In genomic region chrX:107678957-107679740, GRCh38 we compare ENCODE assay signal across 8 cellular contexts. TPM values are rescaled to one million over a fixed set of nuclear protein-coding genes. Genes with fewer than 3 reads are reported as not detected.
A peak's percentile ranks its signal among the peaks of the same experiment; 100 is the strongest.
DNase-seq lines count a peak whose midpoint lies in the region; ATAC-seq and TF ChIP-seq lines count a peak whose summit lies in the region.

No MANE protein-coding gene starts in this region.

- ATAC-seq in GM18502 (IDR thresholded peaks at IDR 0.05; ENCODE audit: poor library complexity, unreplicated experiment) = peak; percentile 38
- ATAC-seq in stimulated activated memory B cell treated with anti-CD40 and anti-IgM and Interleukin-4, amounts not matched to agents 10 μg/mL and 1 μg/mL and 100 μg/mL, for 72 hours = no peak

- H3K36me3 ChIP-seq in OCI-LY7 (ENCODE audit: insufficient read depth, low read length) (no peaks in the 10 kb centered on the region), left ventricle myocardium inferior (no peaks in the 10 kb centered on the region)

- H3K9me3 Mint-ChIP-seq in stimulated activated memory B cell treated with anti-CD40 and anti-IgM and Interleukin-4, amounts not matched to agents 10 μg/mL and 1 μg/mL and 100 μg/mL, for 72 hours = no peaks in the 10 kb centered on the region

- H3K27me3 ChIP-seq in left ventricle myocardium inferior (ENCODE audit: low read depth) (no peaks in the 10 kb centered on the region), dorsolateral prefrontal cortex (peaks cover 0 to 81% (median 34%) of the 10 kb centered on the region in 45 donors)

- POLR2A ChIA-PET in OCI-LY7 (lab: Charles Lee) = interaction anchor here (0.6 to 9.3 kb wide), 2 partner anchors 12 to 37 kb away, joined by 3 to 121 read pairs; no protein-coding TSS in a partner anchor

- intact Hi-C loops in OCI-LY7 (cut with micrococcal nuclease; ENCODE audit: unreplicated experiment) = no loop called here
- intact Hi-C loops in left ventricle myocardium inferior (cut with micrococcal nuclease) = loop anchor here (5.0 kb wide), 1 partner anchor 33 kb away; no protein-coding TSS in a partner anchor
- intact Hi-C loops in dorsolateral prefrontal cortex (cut with DNase I) = loop anchor here in 1 of 2 donors (5.0 kb wide), 1 partner anchor 33 kb away; no protein-coding TSS in a partner anchor

- peaks cover 45% of the 10 kb centered on the region for H3K4me1 ChIP-seq in OCI-LY7 (ENCODE audit: insufficient read depth, low read length, poor library complexity, severe bottlenecking)
- H3K4me1 ChIP-seq in left ventricle myocardium inferior = peaks cover 64% of the 10 kb centered on the region

- no peaks in the 10 kb centered on the region for H4K20me1 ChIP-seq in OCI-LY7 (ENCODE audit: insufficient read depth, low read length)

- peak overlapping the region; percentile 97 for H3K27ac Mint-ChIP-seq in stimulated activated memory B cell treated with anti-CD40 and anti-IgM and Interleukin-4, amounts not matched to agents 10 μg/mL and 1 μg/mL and 100 μg/mL, for 72 hours

- peak overlapping the region; percentile 78 for H2AFZ ChIP-seq in OCI-LY7 (ENCODE audit: low read length)

- DNase-seq in OCI-LY7 (ENCODE audit: low spot score) (peak; percentile 67), left ventricle myocardium inferior (peak; percentile 83), NCI-H524 treated with DMSO at 0.1 percent for 48 hours (lab: John Stamatoyannopoulos, UW) (no peak), dorsolateral prefrontal cortex (no peak), NCI-H526 treated with DMSO at 0.1 percent for 48 hours (lab: John Stamatoyannopoulos, UW) (no peak)
- DNase-seq in activated effector memory CD4-positive, alpha-beta T cell treated with Interleukin-2 at 50 U/mL for 16 hours = peak; percentile 59

- peaks cover 62% of the 10 kb centered on the region for H3K4me1 Mint-ChIP-seq in stimulated activated memory B cell treated with anti-CD40 and anti-IgM and Interleukin-4, amounts not matched to agents 10 μg/mL and 1 μg/mL and 100 μg/mL, for 72 hours

- no peaks in the 10 kb centered on the region for H3K36me3 Mint-ChIP-seq in stimulated activated memory B cell treated with anti-CD40 and anti-IgM and Interleukin-4, amounts not matched to agents 10 μg/mL and 1 μg/mL and 100 μg/mL, for 72 hours

- CTCF ChIA-PET in OCI-LY7 (lab: Charles Lee; ENCODE audit: unreplicated experiment) = no interaction called here

- peak overlapping the region; percentile 26; the same call in 1 of the 2 replicates for H3K4me2 ChIP-seq in OCI-LY7 (ENCODE audit: low read length)

- no peak for TF ChIP-seq CTCF in OCI-LY7 (conservative IDR thresholded peaks at IDR 0.05; ENCODE audit: low read length)
- no peak for TF ChIP-seq CTCF in left ventricle myocardium inferior (IDR thresholded peaks at IDR 0.05; ENCODE audit: borderline replicate concordance)
- no peak for TF ChIP-seq CTCF in dorsolateral prefrontal cortex (IDR thresholded peaks at IDR 0.05 in 54 of 56, conservative IDR thresholded peaks at IDR 0.05 in 2 of 56; ENCODE audit: low read depth in 1 of 56, partially characterized antibody in 56 of 56)

- H3K4me3 ChIP-seq in OCI-LY7 (ENCODE audit: low read depth, low read length, poor library complexity, severe bottlenecking) (no peak overlapping the region), left ventricle myocardium inferior (no peak overlapping the region), dorsolateral prefrontal cortex (no peak overlapping the region)

- no TSS peak for BruUV-seq in OCI-LY7 (replicated peaks; lab: Mats Ljungman, UMichigan)

- no peaks in the 10 kb centered on the region for H3K27me3 Mint-ChIP-seq in stimulated activated memory B cell treated with anti-CD40 and anti-IgM and Interleukin-4, amounts not matched to agents 10 μg/mL and 1 μg/mL and 100 μg/mL, for 72 hours

- H3K4me3 Mint-ChIP-seq in stimulated activated memory B cell treated with anti-CD40 and anti-IgM and Interleukin-4, amounts not matched to agents 10 μg/mL and 1 μg/mL and 100 μg/mL, for 72 hours = no peak overlapping the region

- H3K79me2 ChIP-seq in OCI-LY7 (ENCODE audit: insufficient read depth, low read depth, low read length) = peaks cover 16% of the 10 kb centered on the region; the same call in 1 of the 2 replicates

- H3K9me3 ChIP-seq in OCI-LY7 (ENCODE audit: low read length) = no peaks in the 10 kb centered on the region
- no peaks in the 10 kb centered on the region for H3K9me3 ChIP-seq in left ventricle myocardium inferior (replicated peaks)

- no peaks in the 10 kb centered on the region for H3K9me2 ChIP-seq in OCI-LY7 (ENCODE audit: insufficient read depth, low read length)

- no peak overlapping the region for H3K27ac ChIP-seq in OCI-LY7 (ENCODE audit: low read depth, low read length, poor library complexity, severe bottlenecking)
- H3K27ac ChIP-seq in left ventricle myocardium inferior (replicated peaks) = peak overlapping the region; percentile 94
- H3K27ac ChIP-seq in dorsolateral prefrontal cortex = no peak overlapping the region

RNA-seq across cellular contexts. Expression of gene PRPS1, which starts 50.8 kb away (rescaled TPM):
- 57.1 and 74.0 TPM in 2 replicates for total RNA-seq in OCI-LY7 (2014; rRNA removed; shearing (Covaris generic))
- 80.0 and 88.3 TPM in 2 replicates for total RNA-seq in OCI-LY7 (2022)
- total RNA-seq in left ventricle myocardium inferior = 22.1 TPM
- 10 to 100 TPM; 23.4 to 69.9 (median 44.7) TPM for total RNA-seq in dorsolateral prefrontal cortex

Comparison
In these comparisons a context has a peak if more than half of its experiments do, and no peak if none do; other contexts are left out.
1. DNase-seq: peak in OCI-LY7 (single experiment), activated effector memory CD4-positive, alpha-beta T cell treated with Interleukin-2 at 50 U/mL for 16 hours (single experiment) and left ventricle myocardium inferior (single experiment); none in NCI-H524 treated with DMSO at 0.1 percent for 48 hours (single experiment), dorsolateral prefrontal cortex (0 of 10) and NCI-H526 treated with DMSO at 0.1 percent for 48 hours (single experiment).